ENCODE assay signal across 4 cellular contexts in genomic region chr15:94141802-94142201, GRCh38.
TF ChIP-seq lines count a peak whose summit lies in the region.

No MANE protein-coding gene starts in this region.

TF ChIP-seq in HepG2, 621 proteins besides CTCF, POLR2A, EP300 and RAD21 (continues in another document):
- TF ChIP-seq, protein P1, sequence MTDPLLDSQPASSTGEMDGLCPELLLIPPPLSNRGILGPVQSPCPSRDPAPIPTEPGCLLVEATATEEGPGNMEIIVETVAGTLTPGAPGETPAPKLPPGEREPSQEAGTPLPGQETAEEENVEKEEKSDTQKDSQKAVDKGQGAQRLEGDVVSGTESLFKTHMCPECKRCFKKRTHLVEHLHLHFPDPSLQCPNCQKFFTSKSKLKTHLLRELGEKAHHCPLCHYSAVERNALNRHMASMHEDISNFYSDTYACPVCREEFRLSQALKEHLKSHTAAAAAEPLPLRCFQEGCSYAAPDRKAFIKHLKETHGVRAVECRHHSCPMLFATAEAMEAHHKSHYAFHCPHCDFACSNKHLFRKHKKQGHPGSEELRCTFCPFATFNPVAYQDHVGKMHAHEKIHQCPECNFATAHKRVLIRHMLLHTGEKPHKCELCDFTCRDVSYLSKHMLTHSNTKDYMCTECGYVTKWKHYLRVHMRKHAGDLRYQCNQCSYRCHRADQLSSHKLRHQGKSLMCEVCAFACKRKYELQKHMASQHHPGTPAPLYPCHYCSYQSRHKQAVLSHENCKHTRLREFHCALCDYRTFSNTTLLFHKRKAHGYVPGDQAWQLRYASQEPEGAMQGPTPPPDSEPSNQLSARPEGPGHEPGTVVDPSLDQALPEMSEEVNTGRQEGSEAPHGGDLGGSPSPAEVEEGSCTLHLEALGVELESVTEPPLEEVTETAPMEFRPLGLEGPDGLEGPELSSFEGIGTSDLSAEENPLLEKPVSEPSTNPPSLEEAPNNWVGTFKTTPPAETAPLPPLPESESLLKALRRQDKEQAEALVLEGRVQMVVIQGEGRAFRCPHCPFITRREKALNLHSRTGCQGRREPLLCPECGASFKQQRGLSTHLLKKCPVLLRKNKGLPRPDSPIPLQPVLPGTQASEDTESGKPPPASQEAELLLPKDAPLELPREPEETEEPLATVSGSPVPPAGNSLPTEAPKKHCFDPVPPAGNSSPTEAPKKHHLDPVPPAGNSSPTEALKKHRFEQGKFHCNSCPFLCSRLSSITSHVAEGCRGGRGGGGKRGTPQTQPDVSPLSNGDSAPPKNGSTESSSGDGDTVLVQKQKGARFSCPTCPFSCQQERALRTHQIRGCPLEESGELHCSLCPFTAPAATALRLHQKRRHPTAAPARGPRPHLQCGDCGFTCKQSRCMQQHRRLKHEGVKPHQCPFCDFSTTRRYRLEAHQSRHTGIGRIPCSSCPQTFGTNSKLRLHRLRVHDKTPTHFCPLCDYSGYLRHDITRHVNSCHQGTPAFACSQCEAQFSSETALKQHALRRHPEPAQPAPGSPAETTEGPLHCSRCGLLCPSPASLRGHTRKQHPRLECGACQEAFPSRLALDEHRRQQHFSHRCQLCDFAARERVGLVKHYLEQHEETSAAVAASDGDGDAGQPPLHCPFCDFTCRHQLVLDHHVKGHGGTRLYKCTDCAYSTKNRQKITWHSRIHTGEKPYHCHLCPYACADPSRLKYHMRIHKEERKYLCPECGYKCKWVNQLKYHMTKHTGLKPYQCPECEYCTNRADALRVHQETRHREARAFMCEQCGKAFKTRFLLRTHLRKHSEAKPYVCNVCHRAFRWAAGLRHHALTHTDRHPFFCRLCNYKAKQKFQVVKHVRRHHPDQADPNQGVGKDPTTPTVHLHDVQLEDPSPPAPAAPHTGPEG (CRISPR knock-in tag; IDR thresholded peaks at IDR 0.05): no peak
- TF ChIP-seq, protein P2, sequence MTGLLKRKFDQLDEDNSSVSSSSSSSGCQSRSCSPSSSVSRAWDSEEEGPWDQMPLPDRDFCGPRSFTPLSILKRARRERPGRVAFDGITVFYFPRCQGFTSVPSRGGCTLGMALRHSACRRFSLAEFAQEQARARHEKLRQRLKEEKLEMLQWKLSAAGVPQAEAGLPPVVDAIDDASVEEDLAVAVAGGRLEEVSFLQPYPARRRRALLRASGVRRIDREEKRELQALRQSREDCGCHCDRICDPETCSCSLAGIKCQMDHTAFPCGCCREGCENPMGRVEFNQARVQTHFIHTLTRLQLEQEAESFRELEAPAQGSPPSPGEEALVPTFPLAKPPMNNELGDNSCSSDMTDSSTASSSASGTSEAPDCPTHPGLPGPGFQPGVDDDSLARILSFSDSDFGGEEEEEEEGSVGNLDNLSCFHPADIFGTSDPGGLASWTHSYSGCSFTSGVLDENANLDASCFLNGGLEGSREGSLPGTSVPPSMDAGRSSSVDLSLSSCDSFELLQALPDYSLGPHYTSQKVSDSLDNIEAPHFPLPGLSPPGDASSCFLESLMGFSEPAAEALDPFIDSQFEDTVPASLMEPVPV (CRISPR knock-in tag; IDR thresholded peaks at IDR 0.05): no peak
- TF ChIP-seq ZNF264 (CRISPR knock-in tag; IDR thresholded peaks at IDR 0.05): no peak

TF ChIP-seq in A549, 52 proteins besides CTCF, POLR2A, EP300 and RAD21:
- no peak for TF ChIP-seq FOSL2 (IDR thresholded peaks at IDR 0.05)
- TF ChIP-seq FOSL2 (CRISPR knock-in tag; IDR thresholded peaks at IDR 0.05): no peak
- no peak for TF ChIP-seq ATOH8 (CRISPR knock-in tag; IDR thresholded peaks at IDR 0.05; ENCODE audit: low read depth)
- no peak for TF ChIP-seq KDM1A (IDR thresholded peaks at IDR 0.05; ENCODE audit: low read depth)
- TF ChIP-seq ZFP36 (IDR thresholded peaks at IDR 0.05; ENCODE audit: borderline replicate concordance, partially characterized antibody): no peak
- TF ChIP-seq BCL3 (IDR thresholded peaks at IDR 0.05): no peak
- TF ChIP-seq MAFK (IDR thresholded peaks at IDR 0.05; ENCODE audit: partially characterized antibody): peak; percentile 90

TF ChIP-seq in IMR-90, 13 proteins besides CTCF, POLR2A, EP300 and RAD21:
- TF ChIP-seq CEBPB (IDR thresholded peaks at IDR 0.05; ENCODE audit: low read depth, low read length) (no peak), MAFK (IDR thresholded peaks at IDR 0.05; ENCODE audit: low read depth, low read length) (peak; percentile 95)

TF ChIP-seq in K562, 482 proteins besides CTCF, POLR2A, EP300 and RAD21:
- TF ChIP-seq ZNF316 (IDR thresholded peaks at IDR 0.05): peak; percentile 87
- peak; percentile 82 for TF ChIP-seq MAFG (tag; conservative IDR thresholded peaks at IDR 0.05)
- TF ChIP-seq MAFK (IDR thresholded peaks at IDR 0.05; ENCODE audit: low read length): peak; percentile 87
- TF ChIP-seq ILF3 (IDR thresholded peaks at IDR 0.05; ENCODE audit: borderline replicate concordance): no peak
- no peak for TF ChIP-seq ZSCAN29 (IDR thresholded peaks at IDR 0.05)
- no peak for TF ChIP-seq ARHGAP35 (IDR thresholded peaks at IDR 0.05; ENCODE audit: partially characterized antibody)
- TF ChIP-seq MAFF (IDR thresholded peaks at IDR 0.05; ENCODE audit: low read length): peak; percentile 72
- TF ChIP-seq L3MBTL2 (IDR thresholded peaks at IDR 0.05): no peak
- peak; percentile 73 for TF ChIP-seq C11orf30 (IDR thresholded peaks at IDR 0.05; ENCODE audit: low read depth)
- TF ChIP-seq TSC22D4 (tag; IDR thresholded peaks at IDR 0.05): no peak
- TF ChIP-seq IRF2 (CRISPR knock-in tag; IDR thresholded peaks at IDR 0.05): no peak
TF ChIP-seq in K562: peak in this region for 5.
